1 cellular context compared by ENCODE assay signal in the genomic region with DNA sequence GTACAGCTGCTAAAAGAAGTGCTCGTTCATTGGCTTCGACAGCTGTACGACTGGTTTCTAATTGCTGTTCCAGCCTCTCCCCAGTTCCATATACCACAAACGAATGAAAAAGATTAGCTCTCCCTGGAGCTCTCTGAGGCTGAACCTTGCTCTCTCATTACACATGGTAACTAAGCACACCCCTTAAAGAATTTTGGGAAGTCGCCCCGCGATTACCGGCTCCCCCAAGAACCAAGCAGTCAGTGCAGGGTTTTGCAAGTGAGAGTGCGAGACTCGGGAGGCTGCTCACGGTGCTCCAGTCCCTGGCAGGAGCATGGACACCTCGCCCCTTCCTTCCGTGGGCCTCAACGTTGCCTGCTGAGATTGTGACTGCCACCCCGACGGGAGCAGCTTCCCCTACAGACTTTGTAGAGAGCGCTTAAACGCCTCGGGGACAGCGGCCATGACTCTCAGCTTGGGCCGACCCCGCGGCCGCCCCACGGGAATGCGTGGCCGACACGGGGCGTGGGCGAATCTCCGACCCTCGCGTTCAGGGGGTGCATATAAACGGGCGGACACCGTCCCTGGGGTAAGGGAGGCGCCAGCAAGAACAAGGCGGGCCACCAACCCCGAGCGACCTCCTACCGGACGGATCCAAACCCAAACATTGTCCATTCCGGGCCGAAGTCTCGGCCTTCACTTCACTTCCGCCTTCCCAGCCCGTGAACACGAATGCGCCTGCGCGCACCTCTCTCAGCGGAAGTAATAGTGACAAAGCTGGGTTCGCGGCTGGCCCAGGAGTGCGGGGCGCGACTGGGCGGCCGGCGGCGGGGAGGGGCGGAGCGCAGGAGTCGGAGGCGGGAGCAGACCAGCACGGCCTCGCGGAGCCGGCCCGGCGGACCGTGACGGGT.
TF ChIP-seq lines count a peak whose summit lies in the region.

A gene with protein sequence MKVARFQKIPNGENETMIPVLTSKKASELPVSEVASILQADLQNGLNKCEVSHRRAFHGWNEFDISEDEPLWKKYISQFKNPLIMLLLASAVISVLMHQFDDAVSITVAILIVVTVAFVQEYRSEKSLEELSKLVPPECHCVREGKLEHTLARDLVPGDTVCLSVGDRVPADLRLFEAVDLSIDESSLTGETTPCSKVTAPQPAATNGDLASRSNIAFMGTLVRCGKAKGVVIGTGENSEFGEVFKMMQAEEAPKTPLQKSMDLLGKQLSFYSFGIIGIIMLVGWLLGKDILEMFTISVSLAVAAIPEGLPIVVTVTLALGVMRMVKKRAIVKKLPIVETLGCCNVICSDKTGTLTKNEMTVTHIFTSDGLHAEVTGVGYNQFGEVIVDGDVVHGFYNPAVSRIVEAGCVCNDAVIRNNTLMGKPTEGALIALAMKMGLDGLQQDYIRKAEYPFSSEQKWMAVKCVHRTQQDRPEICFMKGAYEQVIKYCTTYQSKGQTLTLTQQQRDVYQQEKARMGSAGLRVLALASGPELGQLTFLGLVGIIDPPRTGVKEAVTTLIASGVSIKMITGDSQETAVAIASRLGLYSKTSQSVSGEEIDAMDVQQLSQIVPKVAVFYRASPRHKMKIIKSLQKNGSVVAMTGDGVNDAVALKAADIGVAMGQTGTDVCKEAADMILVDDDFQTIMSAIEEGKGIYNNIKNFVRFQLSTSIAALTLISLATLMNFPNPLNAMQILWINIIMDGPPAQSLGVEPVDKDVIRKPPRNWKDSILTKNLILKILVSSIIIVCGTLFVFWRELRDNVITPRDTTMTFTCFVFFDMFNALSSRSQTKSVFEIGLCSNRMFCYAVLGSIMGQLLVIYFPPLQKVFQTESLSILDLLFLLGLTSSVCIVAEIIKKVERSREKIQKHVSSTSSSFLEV (plus strand): TSS at position 845 of the 890 bp plus-strand sequence. CDS start 686 bp downstream, outside the sequence.

TF ChIP-seq in K562, 482 proteins besides CTCF, POLR2A, EP300 and RAD21 (continued from another document and continues in another):
- TF ChIP-seq, protein P1, sequence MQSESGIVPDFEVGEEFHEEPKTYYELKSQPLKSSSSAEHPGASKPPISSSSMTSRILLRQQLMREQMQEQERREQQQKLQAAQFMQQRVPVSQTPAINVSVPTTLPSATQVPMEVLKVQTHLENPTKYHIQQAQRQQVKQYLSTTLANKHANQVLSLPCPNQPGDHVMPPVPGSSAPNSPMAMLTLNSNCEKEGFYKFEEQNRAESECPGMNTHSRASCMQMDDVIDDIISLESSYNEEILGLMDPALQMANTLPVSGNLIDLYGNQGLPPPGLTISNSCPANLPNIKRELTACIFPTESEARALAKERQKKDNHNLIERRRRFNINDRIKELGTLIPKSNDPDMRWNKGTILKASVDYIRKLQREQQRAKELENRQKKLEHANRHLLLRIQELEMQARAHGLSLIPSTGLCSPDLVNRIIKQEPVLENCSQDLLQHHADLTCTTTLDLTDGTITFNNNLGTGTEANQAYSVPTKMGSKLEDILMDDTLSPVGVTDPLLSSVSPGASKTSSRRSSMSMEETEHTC (IDR thresholded peaks at IDR 0.05): no peak
- TF ChIP-seq PHF21A (IDR thresholded peaks at IDR 0.05; ENCODE audit: borderline replicate concordance, low read depth) (no peak), TEAD1 (CRISPR knock-in tag; IDR thresholded peaks at IDR 0.05) (0 out of 4 replicates have a peak, but pooled peaks of 1 of the 2 experiments have one; percentile 56), GABPB1 (CRISPR knock-in tag; IDR thresholded peaks at IDR 0.05) (peak; percentile 73), ZFP36 (IDR thresholded peaks at IDR 0.05; ENCODE audit: low read depth, low read length, partially characterized antibody) (no peak), SRSF3 (IDR thresholded peaks at IDR 0.05; ENCODE audit: insufficient read depth, low read length) (no peak), TCFL5 (CRISPR knock-in tag; conservative IDR thresholded peaks at IDR 0.05) (no peak), ZNF324 (CRISPR knock-in tag; IDR thresholded peaks at IDR 0.05) (no peak), PYGO2 (tag; IDR thresholded peaks at IDR 0.05) (no peak), NFXL1 (CRISPR knock-in tag; IDR thresholded peaks at IDR 0.05) (no peak), ZKSCAN8 (CRISPR knock-in tag; IDR thresholded peaks at IDR 0.05) (no peak), MYBL2 (IDR thresholded peaks at IDR 0.05; ENCODE audit: low read depth) (no peak), MYBL2 (CRISPR knock-in tag; IDR thresholded peaks at IDR 0.05; ENCODE audit: borderline replicate concordance) (no peak), GATAD2A (IDR thresholded peaks at IDR 0.05) (no peak)
- TF ChIP-seq, protein P2, sequence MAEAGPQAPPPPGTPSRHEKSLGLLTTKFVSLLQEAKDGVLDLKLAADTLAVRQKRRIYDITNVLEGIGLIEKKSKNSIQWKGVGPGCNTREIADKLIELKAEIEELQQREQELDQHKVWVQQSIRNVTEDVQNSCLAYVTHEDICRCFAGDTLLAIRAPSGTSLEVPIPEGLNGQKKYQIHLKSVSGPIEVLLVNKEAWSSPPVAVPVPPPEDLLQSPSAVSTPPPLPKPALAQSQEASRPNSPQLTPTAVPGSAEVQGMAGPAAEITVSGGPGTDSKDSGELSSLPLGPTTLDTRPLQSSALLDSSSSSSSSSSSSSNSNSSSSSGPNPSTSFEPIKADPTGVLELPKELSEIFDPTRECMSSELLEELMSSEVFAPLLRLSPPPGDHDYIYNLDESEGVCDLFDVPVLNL (CRISPR knock-in tag; IDR thresholded peaks at IDR 0.05; ENCODE audit: low read depth): no peak
- TF ChIP-seq, protein P3, sequence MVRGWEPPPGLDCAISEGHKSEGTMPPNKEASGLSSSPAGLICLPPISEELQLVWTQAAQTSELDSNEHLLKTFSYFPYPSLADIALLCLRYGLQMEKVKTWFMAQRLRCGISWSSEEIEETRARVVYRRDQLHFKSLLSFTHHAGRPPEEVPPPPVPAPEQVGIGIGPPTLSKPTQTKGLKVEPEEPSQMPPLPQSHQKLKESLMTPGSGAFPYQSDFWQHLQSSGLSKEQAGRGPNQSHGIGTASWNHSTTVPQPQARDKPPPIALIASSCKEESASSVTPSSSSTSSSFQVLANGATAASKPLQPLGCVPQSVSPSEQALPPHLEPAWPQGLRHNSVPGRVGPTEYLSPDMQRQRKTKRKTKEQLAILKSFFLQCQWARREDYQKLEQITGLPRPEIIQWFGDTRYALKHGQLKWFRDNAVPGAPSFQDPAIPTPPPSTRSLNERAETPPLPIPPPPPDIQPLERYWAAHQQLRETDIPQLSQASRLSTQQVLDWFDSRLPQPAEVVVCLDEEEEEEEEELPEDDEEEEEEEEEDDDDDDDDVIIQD (CRISPR knock-in tag; IDR thresholded peaks at IDR 0.05): no peak
- TF ChIP-seq, protein P4, sequence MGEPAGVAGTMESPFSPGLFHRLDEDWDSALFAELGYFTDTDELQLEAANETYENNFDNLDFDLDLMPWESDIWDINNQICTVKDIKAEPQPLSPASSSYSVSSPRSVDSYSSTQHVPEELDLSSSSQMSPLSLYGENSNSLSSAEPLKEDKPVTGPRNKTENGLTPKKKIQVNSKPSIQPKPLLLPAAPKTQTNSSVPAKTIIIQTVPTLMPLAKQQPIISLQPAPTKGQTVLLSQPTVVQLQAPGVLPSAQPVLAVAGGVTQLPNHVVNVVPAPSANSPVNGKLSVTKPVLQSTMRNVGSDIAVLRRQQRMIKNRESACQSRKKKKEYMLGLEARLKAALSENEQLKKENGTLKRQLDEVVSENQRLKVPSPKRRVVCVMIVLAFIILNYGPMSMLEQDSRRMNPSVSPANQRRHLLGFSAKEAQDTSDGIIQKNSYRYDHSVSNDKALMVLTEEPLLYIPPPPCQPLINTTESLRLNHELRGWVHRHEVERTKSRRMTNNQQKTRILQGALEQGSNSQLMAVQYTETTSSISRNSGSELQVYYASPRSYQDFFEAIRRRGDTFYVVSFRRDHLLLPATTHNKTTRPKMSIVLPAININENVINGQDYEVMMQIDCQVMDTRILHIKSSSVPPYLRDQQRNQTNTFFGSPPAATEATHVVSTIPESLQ (CRISPR knock-in tag; IDR thresholded peaks at IDR 0.05): no peak
- TF ChIP-seq, protein P5, sequence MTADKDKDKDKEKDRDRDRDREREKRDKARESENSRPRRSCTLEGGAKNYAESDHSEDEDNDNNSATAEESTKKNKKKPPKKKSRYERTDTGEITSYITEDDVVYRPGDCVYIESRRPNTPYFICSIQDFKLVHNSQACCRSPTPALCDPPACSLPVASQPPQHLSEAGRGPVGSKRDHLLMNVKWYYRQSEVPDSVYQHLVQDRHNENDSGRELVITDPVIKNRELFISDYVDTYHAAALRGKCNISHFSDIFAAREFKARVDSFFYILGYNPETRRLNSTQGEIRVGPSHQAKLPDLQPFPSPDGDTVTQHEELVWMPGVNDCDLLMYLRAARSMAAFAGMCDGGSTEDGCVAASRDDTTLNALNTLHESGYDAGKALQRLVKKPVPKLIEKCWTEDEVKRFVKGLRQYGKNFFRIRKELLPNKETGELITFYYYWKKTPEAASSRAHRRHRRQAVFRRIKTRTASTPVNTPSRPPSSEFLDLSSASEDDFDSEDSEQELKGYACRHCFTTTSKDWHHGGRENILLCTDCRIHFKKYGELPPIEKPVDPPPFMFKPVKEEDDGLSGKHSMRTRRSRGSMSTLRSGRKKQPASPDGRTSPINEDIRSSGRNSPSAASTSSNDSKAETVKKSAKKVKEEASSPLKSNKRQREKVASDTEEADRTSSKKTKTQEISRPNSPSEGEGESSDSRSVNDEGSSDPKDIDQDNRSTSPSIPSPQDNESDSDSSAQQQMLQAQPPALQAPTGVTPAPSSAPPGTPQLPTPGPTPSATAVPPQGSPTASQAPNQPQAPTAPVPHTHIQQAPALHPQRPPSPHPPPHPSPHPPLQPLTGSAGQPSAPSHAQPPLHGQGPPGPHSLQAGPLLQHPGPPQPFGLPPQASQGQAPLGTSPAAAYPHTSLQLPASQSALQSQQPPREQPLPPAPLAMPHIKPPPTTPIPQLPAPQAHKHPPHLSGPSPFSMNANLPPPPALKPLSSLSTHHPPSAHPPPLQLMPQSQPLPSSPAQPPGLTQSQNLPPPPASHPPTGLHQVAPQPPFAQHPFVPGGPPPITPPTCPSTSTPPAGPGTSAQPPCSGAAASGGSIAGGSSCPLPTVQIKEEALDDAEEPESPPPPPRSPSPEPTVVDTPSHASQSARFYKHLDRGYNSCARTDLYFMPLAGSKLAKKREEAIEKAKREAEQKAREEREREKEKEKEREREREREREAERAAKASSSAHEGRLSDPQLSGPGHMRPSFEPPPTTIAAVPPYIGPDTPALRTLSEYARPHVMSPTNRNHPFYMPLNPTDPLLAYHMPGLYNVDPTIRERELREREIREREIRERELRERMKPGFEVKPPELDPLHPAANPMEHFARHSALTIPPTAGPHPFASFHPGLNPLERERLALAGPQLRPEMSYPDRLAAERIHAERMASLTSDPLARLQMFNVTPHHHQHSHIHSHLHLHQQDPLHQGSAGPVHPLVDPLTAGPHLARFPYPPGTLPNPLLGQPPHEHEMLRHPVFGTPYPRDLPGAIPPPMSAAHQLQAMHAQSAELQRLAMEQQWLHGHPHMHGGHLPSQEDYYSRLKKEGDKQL (CRISPR knock-in tag; IDR thresholded peaks at IDR 0.05; ENCODE audit: borderline replicate concordance): no peak
- TF ChIP-seq, protein P6, sequence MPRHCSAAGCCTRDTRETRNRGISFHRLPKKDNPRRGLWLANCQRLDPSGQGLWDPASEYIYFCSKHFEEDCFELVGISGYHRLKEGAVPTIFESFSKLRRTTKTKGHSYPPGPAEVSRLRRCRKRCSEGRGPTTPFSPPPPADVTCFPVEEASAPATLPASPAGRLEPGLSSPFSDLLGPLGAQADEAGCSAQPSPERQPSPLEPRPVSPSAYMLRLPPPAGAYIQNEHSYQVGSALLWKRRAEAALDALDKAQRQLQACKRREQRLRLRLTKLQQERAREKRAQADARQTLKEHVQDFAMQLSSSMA (CRISPR knock-in tag; IDR thresholded peaks at IDR 0.05): no peak
- TF ChIP-seq, protein P7, sequence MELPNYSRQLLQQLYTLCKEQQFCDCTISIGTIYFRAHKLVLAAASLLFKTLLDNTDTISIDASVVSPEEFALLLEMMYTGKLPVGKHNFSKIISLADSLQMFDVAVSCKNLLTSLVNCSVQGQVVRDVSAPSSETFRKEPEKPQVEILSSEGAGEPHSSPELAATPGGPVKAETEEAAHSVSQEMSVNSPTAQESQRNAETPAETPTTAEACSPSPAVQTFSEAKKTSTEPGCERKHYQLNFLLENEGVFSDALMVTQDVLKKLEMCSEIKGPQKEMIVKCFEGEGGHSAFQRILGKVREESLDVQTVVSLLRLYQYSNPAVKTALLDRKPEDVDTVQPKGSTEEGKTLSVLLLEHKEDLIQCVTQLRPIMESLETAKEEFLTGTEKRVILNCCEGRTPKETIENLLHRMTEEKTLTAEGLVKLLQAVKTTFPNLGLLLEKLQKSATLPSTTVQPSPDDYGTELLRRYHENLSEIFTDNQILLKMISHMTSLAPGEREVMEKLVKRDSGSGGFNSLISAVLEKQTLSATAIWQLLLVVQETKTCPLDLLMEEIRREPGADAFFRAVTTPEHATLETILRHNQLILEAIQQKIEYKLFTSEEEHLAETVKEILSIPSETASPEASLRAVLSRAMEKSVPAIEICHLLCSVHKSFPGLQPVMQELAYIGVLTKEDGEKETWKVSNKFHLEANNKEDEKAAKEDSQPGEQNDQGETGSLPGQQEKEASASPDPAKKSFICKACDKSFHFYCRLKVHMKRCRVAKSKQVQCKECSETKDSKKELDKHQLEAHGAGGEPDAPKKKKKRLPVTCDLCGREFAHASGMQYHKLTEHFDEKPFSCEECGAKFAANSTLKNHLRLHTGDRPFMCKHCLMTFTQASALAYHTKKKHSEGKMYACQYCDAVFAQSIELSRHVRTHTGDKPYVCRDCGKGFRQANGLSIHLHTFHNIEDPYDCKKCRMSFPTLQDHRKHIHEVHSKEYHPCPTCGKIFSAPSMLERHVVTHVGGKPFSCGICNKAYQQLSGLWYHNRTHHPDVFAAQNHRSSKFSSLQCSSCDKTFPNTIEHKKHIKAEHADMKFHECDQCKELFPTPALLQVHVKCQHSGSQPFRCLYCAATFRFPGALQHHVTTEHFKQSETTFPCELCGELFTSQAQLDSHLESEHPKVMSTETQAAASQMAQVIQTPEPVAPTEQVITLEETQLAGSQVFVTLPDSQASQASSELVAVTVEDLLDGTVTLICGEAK (IDR thresholded peaks at IDR 0.05): peak; percentile 75
- TF ChIP-seq, protein P7 (CRISPR knock-in tag; IDR thresholded peaks at IDR 0.05): no peak
